Comparison of ENCODE assay signal across 7 cellular contexts in genomic region chr1:151047925-151048644, GRCh38. TPM values are rescaled to one million over a fixed set of nuclear protein-coding genes. Genes with fewer than 3 reads are reported as not detected.
DNase-seq lines count a peak whose midpoint lies in the region; ATAC-seq and TF ChIP-seq lines count a peak whose summit lies in the region.

No MANE protein-coding gene starts in this region.

- intact Hi-C loops in activated B cell treated with CpG ODN at 0.5 μM for 24 hours (cut with micrococcal nuclease), result loop anchor here (1.0 to 5.0 kb wide), 5 partner anchors 11 to 171 kb away; partner anchors contain the start of genes ARNT, CDC42SE1, GABPB2 and PRUNE1
- intact Hi-C loops in dendritic cell treated with granulocyte-macrophage colony-stimulating factor and Interleukin-4, amounts not matched to agents 40 ng/mL and 50 ng/mL, for 4 days (cut with micrococcal nuclease), result no loop called here
- intact Hi-C loops in left colon (cut with DNase I, micrococcal nuclease), result no loop called here

- no peaks in the 10 kb centered on the region for H3K27me3 Mint-ChIP-seq in activated B cell treated with CpG ODN at 0.5 μM for 24 hours
- peaks cover 18% of the 10 kb centered on the region for H3K27me3 Mint-ChIP-seq in dendritic cell treated with granulocyte-macrophage colony-stimulating factor and Interleukin-4, amounts not matched to agents 40 ng/mL and 50 ng/mL, for 4 days

- TF ChIP-seq CTCF in GM12865 (IDR thresholded peaks at IDR 0.05; ENCODE audit: insufficient read depth, low read depth, low read length, missing control alignments) (peak; percentile 68), activated B cell treated with CpG ODN at 0.5 μM for 24 hours (IDR thresholded peaks at IDR 0.05) (no peak)

- H3K9me3 Mint-ChIP-seq in activated B cell treated with CpG ODN at 0.5 μM for 24 hours, result no peaks in the 10 kb centered on the region
- H3K9me3 Mint-ChIP-seq in dendritic cell treated with granulocyte-macrophage colony-stimulating factor and Interleukin-4, amounts not matched to agents 40 ng/mL and 50 ng/mL, for 4 days, result no peaks in the 10 kb centered on the region

- POLR2A ChIA-PET in activated B cell treated with CpG ODN at 0.5 μM for 24 hours (lab: Charles Lee), result interaction anchor here (0.5 to 4.7 kb wide), 11 partner anchors 10 to 407 kb away, joined by 3 to 63 read pairs (median 5); partner anchors contain the start of genes CDC42SE1, GABPB2, MINDY1 and MLLT11

- DNase-seq in GM12865 (ENCODE audit: low read depth) (peak; percentile 84), NCI-H2196 (lab: John Stamatoyannopoulos, UW; ENCODE audit: unreplicated experiment) (peak; percentile 52), activated B cell treated with CpG ODN at 0.5 μM for 24 hours (peak; percentile 58), left colon (peak; percentile 66 to 73)
- peak; percentile 53 for DNase-seq in stimulated activated CD4-positive, alpha-beta T cell treated with anti-CD3 and anti-CD28 coated beads, Interleukin-4, amount 100 ng/mL, for 1 hour

- CTCF ChIA-PET in activated B cell treated with CpG ODN at 0.5 μM for 24 hours (lab: Charles Lee), result interaction anchor here (1.0 to 2.3 kb wide), 5 partner anchors 10 to 52 kb away, joined by 4 to 10 read pairs (median 9); partner anchors contain the start of genes CDC42SE1, GABPB2 and MLLT11

- peaks cover 42% of the 10 kb centered on the region for H3K4me1 Mint-ChIP-seq in activated B cell treated with CpG ODN at 0.5 μM for 24 hours
- peaks cover 44% of the 10 kb centered on the region for H3K4me1 Mint-ChIP-seq in dendritic cell treated with granulocyte-macrophage colony-stimulating factor and Interleukin-4, amounts not matched to agents 40 ng/mL and 50 ng/mL, for 4 days (ENCODE audit: low read depth)

- peak; percentile 54 for ATAC-seq in HG02840 (IDR thresholded peaks at IDR 0.05; ENCODE audit: low FRiP score, unreplicated experiment)
- ATAC-seq in activated B cell treated with CpG ODN at 0.5 μM for 24 hours (ENCODE audit: low read depth), result peak; percentile 74
- ATAC-seq in left colon, result peak; percentile 79

- H3K36me3 Mint-ChIP-seq in activated B cell treated with CpG ODN at 0.5 μM for 24 hours (ENCODE audit: low read depth), result peaks cover 27% of the 10 kb centered on the region
- H3K36me3 Mint-ChIP-seq in dendritic cell treated with granulocyte-macrophage colony-stimulating factor and Interleukin-4, amounts not matched to agents 40 ng/mL and 50 ng/mL, for 4 days (ENCODE audit: low read depth), result peaks cover 32% of the 10 kb centered on the region

- peak overlapping the region; percentile 79 for H3K4me3 ChIP-seq in GM12865 (ENCODE audit: low read depth, low read length)

- peak overlapping the region; percentile 89 for H3K27ac Mint-ChIP-seq in activated B cell treated with CpG ODN at 0.5 μM for 24 hours
- H3K27ac Mint-ChIP-seq in dendritic cell treated with granulocyte-macrophage colony-stimulating factor and Interleukin-4, amounts not matched to agents 40 ng/mL and 50 ng/mL, for 4 days, result peak overlapping the region; percentile 59

- peak overlapping the region; percentile 94 for H3K4me3 Mint-ChIP-seq in activated B cell treated with CpG ODN at 0.5 μM for 24 hours
- H3K4me3 Mint-ChIP-seq in dendritic cell treated with granulocyte-macrophage colony-stimulating factor and Interleukin-4, amounts not matched to agents 40 ng/mL and 50 ng/mL, for 4 days, result peak overlapping the region; percentile 87

RNA-seq across cellular contexts. Expression of gene C1orf56, which starts 0.5 kb away (rescaled TPM):
- 2.4 and 2.5 TPM in 2 replicates for total RNA-seq in activated B cell treated with CpG ODN at 0.5 μM for 24 hours
- 1 to 10 TPM; 3.0 to 4.1 TPM for total RNA-seq in left colon

RNA-seq across cellular contexts. Expression of gene CDC42SE1, which starts 11.3 kb away (rescaled TPM):
- 139 and 148 TPM in 2 replicates for total RNA-seq in activated B cell treated with CpG ODN at 0.5 μM for 24 hours
- 10 to 100 TPM; 65.5 to 74.4 TPM for total RNA-seq in left colon

RNA-seq across cellular contexts. Expression of gene BNIPL, which starts 11.7 kb away (rescaled TPM):
- 1.00 and 1.2 TPM in 2 replicates for total RNA-seq in activated B cell treated with CpG ODN at 0.5 μM for 24 hours
- under 1 TPM; 0.61 to 0.75 TPM for total RNA-seq in left colon

RNA-seq across cellular contexts. Expression of gene MLLT11, which starts 12.1 kb away (rescaled TPM):
- total RNA-seq in activated B cell treated with CpG ODN at 0.5 μM for 24 hours, result 0.59 and 0.67 TPM in 2 replicates
- under 1 TPM; 0.21 to 0.81 TPM for total RNA-seq in left colon

RNA-seq across cellular contexts. Expression of gene GABPB2, which starts 22.5 kb away (rescaled TPM):
- total RNA-seq in activated B cell treated with CpG ODN at 0.5 μM for 24 hours (13.8 and 17.4 TPM in 2 replicates), left colon (10 to 100 TPM; 14.7 to 15.8 TPM)

Comparison
In these comparisons a context has a peak if more than half of its experiments do, and no peak if none do; other contexts are left out.
1. Peak in every context shown above with its lines: DNase-seq, ATAC-seq and H3K4me3 ChIP-seq.